In genomic region chr9:80175286-80175906, GRCh38 we compare ENCODE assay signal across 7 cellular contexts.
DNase-seq lines count a peak whose midpoint lies in the region; ATAC-seq and TF ChIP-seq lines count a peak whose summit lies in the region.

No MANE protein-coding gene starts in this region.

- no TSS peak for BruUV-seq in MCF 10A (replicated peaks; lab: Mats Ljungman, UMichigan)

- H3K4me3 Mint-ChIP-seq in MCF 10A (ENCODE audit: unreplicated experiment) = no peak overlapping the region

- H3K4me1 ChIP-seq in lower lobe of right lung = no peaks in the 10 kb centered on the region

- H3K36me3 Mint-ChIP-seq in MCF 10A (ENCODE audit: insufficient read depth, unreplicated experiment) = no peaks in the 10 kb centered on the region

- H3K27ac ChIP-seq in lower lobe of right lung = no peak overlapping the region

- TF ChIP-seq CTCF in MCF 10A (IDR thresholded peaks at IDR 0.05; ENCODE audit: unreplicated experiment) (peak; percentile 77), lower lobe of right lung (IDR thresholded peaks at IDR 0.05) (peak; percentile 74)

- no peak overlapping the region for H3K27ac Mint-ChIP-seq in MCF 10A (ENCODE audit: low read depth, unreplicated experiment)

- H3K27me3 Mint-ChIP-seq in MCF 10A (ENCODE audit: insufficient read depth, unreplicated experiment) = no peaks in the 10 kb centered on the region

- POLR2A ChIA-PET in MCF 10A (lab: Yijun Ruan, JAX) = interaction anchor here (0.7 kb wide), 1 partner anchor 499 kb away, joined by 3 read pairs; no protein-coding TSS in a partner anchor

- intact Hi-C loops in MCF 10A (cut with micrococcal nuclease) (loop anchor here (5.0 to 10.0 kb wide), 2 partner anchors 329 to 712 kb away; no protein-coding TSS in a partner anchor), lower lobe of right lung (cut with DNase I) (no loop called here)

- no peaks in the 10 kb centered on the region for H3K9me3 ChIP-seq in lower lobe of right lung

- no peaks in the 10 kb centered on the region for H3K36me3 ChIP-seq in lower lobe of right lung

- CTCF ChIA-PET in MCF 10A (lab: Yijun Ruan, JAX) = interaction anchor here (0.6 to 2.5 kb wide), 15 partner anchors 9 to 1737 kb away, joined by 3 to 14 read pairs (median 3); no protein-coding TSS in a partner anchor

- peaks cover 8% of the 10 kb centered on the region for H3K9me3 Mint-ChIP-seq in MCF 10A (ENCODE audit: unreplicated experiment)

- ATAC-seq in GM21723 (IDR thresholded peaks at IDR 0.05; ENCODE audit: unreplicated experiment) (peak; percentile 70), lower lobe of right lung (no peak)

- H3K4me1 Mint-ChIP-seq in MCF 10A (ENCODE audit: insufficient read depth, unreplicated experiment) = no peaks in the 10 kb centered on the region

- H3K4me3 ChIP-seq in lower lobe of right lung = no peak overlapping the region

- DNase-seq in DMS53 treated with DMSO at 0.1 percent for 48 hours (lab: John Stamatoyannopoulos, UW; ENCODE audit: unreplicated experiment) = peak; percentile 23
- DNase-seq in NCI-H2227 (lab: John Stamatoyannopoulos, UW; ENCODE audit: unreplicated experiment) = peak; percentile 30
- DNase-seq in MCF 10A (ENCODE audit: unreplicated experiment) = peak; percentile 43
- no peak for DNase-seq in lower lobe of right lung
- DNase-seq in NK-92 treated with Interleukin-12 subunit alpha and Interleukin-12 subunit beta, amount 100 ng/mL, for 24 hours (lab: John Stamatoyannopoulos, UW) = no peak
- DNase-seq in GDM1 (lab: John Stamatoyannopoulos, UW) = no peak

- no peaks in the 10 kb centered on the region for H3K27me3 ChIP-seq in lower lobe of right lung (ENCODE audit: low read depth)

Comparison
In these comparisons a context has a peak if more than half of its experiments do, and no peak if none do; other contexts are left out.
1. DNase-seq: peak in DMS53 treated with DMSO at 0.1 percent for 48 hours (single experiment), NCI-H2227 (single experiment) and MCF 10A (single experiment); none in lower lobe of right lung (single experiment), NK-92 treated with Interleukin-12 subunit alpha and Interleukin-12 subunit beta, amount 100 ng/mL, for 24 hours (single experiment) and GDM1 (single experiment).